In genomic region chr5:34483442-34484033, GRCh38 we compare ENCODE assay signal across 14 cellular contexts.
DNase-seq lines count a peak whose midpoint lies in the region; ATAC-seq and TF ChIP-seq lines count a peak whose summit lies in the region.
"Had no signal": no experiment of that assay in that cellular context is flagged by ENCODE, and none has a peak within 500 bp of the region (broad histone marks: within the 10 kb centered on the region; RNA-seq: fewer than 3 reads in every experiment).

No MANE protein-coding gene starts in this region.

- 12% methylated on average over 4 of the region's 5 CpGs for WGBS in HUES64

- DNase-seq in NCI-H345 treated with DMSO at 0.1 percent for 48 hours (lab: John Stamatoyannopoulos, UW; ENCODE audit: unreplicated experiment): peak; percentile 91
- peak; percentile 42 for DNase-seq in foreskin melanocyte
- DNase-seq in putamen (ENCODE audit: low spot score): peak; percentile 76
- no peak for DNase-seq in colonic mucosa
- no peak for DNase-seq in dedifferentiated amniotic fluid mesenchymal stem cell (ENCODE audit: extremely low spot score)
- DNase-seq: activated CD4-positive, alpha-beta T cell treated with anti-CD3 and anti-CD28 coated beads, Interleukin-2, amount 50 U/mL, for 4 hours; left cardiac atrium; NCI-H2171 treated with DMSO at 0.1 percent for 48 hours; OCI-M1; stimulated activated CD4-positive, alpha-beta T cell treated with anti-CD3 and anti-CD28 coated beads, Interleukin-12 subunit alpha, Interleukin-12 subunit beta, amount 100 ng/mL, for 4 hours had no signal

- peak overlapping the region; percentile 38 for H3K9ac ChIP-seq in HUES64 (ENCODE audit: low read depth, low read length)
- H3K9ac ChIP-seq in colonic mucosa (ENCODE audit: low read depth in 2 of 2, low read length in 2 of 2): no peak overlapping the region
- H3K9ac ChIP-seq: parathyroid adenoma had no signal

- H3K4me1 ChIP-seq in HUES64 (ENCODE audit: insufficient read depth, low read length) (peaks cover 22% of the 10 kb centered on the region), colonic mucosa (no peaks in the 10 kb centered on the region)
- H3K4me1 ChIP-seq: parathyroid adenoma had no signal

- H3K27ac ChIP-seq in HUES64 (ENCODE audit: low read depth, low read length): peak overlapping the region; percentile 88
- no peak overlapping the region for H3K27ac ChIP-seq in colonic mucosa
- H3K27ac ChIP-seq: parathyroid adenoma had no signal

- no peak for TF ChIP-seq CTCF in colonic mucosa (IDR thresholded peaks at IDR 0.05)

- H3K4me3 ChIP-seq in HUES64 (ENCODE audit: low read length) (no peak overlapping the region), colonic mucosa (no peak overlapping the region)
- H3K4me3 ChIP-seq: GM12878 had no signal

- H3K9me3 ChIP-seq in HUES64 (ENCODE audit: insufficient read depth, low read depth, low read length) (peaks cover 13% of the 10 kb centered on the region), colonic mucosa (no peaks in the 10 kb centered on the region)

- H3K36me3 ChIP-seq in HUES64 (ENCODE audit: insufficient read depth, low read length) (no peaks in the 10 kb centered on the region), colonic mucosa (no peaks in the 10 kb centered on the region)

- ATAC-seq in GM21360 (IDR thresholded peaks at IDR 0.05; ENCODE audit: unreplicated experiment): no peak
- ATAC-seq: GM12878, left cardiac atrium had no signal

- H3K27me3 ChIP-seq in HUES64 (ENCODE audit: insufficient read depth, low read length) (no peaks in the 10 kb centered on the region), colonic mucosa (no peaks in the 10 kb centered on the region)

- intact Hi-C loops in colonic mucosa (cut with DNase I): no loop called here

Comparison
In these comparisons a context has a peak if more than half of its experiments do, and no peak if none do; other contexts are left out.
1. DNase-seq: peak in NCI-H345 treated with DMSO at 0.1 percent for 48 hours (single experiment), foreskin melanocyte (single experiment) and putamen (single experiment); none in colonic mucosa (single experiment) and dedifferentiated amniotic fluid mesenchymal stem cell (single experiment).